ENCODE assay signal across 14 cellular contexts in the genomic region with DNA sequence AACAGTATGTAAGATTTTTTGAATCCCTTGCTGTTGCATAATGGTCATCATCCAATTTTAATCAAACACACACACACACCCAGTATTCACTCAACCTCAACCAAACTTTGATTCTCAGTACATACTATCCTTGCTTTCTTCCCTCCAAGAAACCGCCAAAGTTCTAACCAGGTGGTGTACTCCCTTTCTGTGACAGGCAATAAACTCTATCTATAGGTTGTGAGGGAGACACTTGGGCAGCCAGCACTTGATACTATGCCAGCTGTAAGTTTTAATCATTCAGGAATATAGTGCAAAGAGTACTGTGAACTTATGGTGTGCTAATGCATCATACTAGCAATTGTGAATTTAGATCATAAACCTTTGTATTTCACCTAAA.
DNase-seq lines count a peak whose midpoint lies in the region; ATAC-seq and TF ChIP-seq lines count a peak whose summit lies in the region.
"Had no signal": no experiment of that assay in that cellular context is flagged by ENCODE, and none has a peak within 500 bp of the region (broad histone marks: within the 10 kb centered on the region; RNA-seq: fewer than 3 reads in every experiment).

No MANE protein-coding gene starts in this region.

- H3F3A ChIP-seq in SU-DHL-6 (ENCODE audit: insufficient read depth) (peaks cover 10% of the 10 kb centered on the region), GM23248 (ENCODE audit: insufficient read depth) (peaks cover under 1% of the 10 kb centered on the region; the same call in 1 of the 2 replicates)

- peak overlapping the region; percentile 47 to 94 (median 76) for H3K4me2 ChIP-seq in BLaER1 treated with 17β-estradiol and CSF1 and Interleukin-3, amounts not matched to agents 10 nM and 100 nM
- peak overlapping the region; percentile 29 for H3K4me2 ChIP-seq in SU-DHL-6 (ENCODE audit: low read depth, low read length, poor library complexity, severe bottlenecking)
- H3K4me2 ChIP-seq in GM23248 (ENCODE audit: unreplicated experiment), result no peak overlapping the region

- H3K79me2 ChIP-seq in SU-DHL-6 (ENCODE audit: insufficient read depth, low read length) (no peaks in the 10 kb centered on the region), GM23248 (ENCODE audit: insufficient read depth) (peaks cover 100% of the 10 kb centered on the region)

- H3K27ac ChIP-seq in BLaER1 treated with 17β-estradiol and CSF1 and Interleukin-3, amounts not matched to agents 10 nM and 100 nM, result peak overlapping the region; percentile 67 to 93 (median 86); a peak in 21 of 22 replicates
- no peak overlapping the region for H3K27ac ChIP-seq in SU-DHL-6 (ENCODE audit: low read depth, low read length)
- H3K27ac ChIP-seq in GM23248, result no peak overlapping the region
- H3K27ac ChIP-seq: epithelial cell of prostate had no signal

- DNase-seq in iPS-NIHi7 (ENCODE audit: extremely low spot score), result no peak
- DNase-seq in 8988T, result no peak
- DNase-seq in GM23248, result no peak
- DNase-seq in SKM-1 (lab: John Stamatoyannopoulos, UW; ENCODE audit: unreplicated experiment), result no peak
- DNase-seq: activated CD8-positive, alpha-beta memory T cell treated with anti-CD3 and anti-CD28 coated beads for 24 hours; activated naive CD4-positive, alpha-beta T cell treated with Interleukin-2 at 50 U/mL for 16 hours; mammary epithelial cell; NCI-H446 treated with DMSO at 0.1 percent for 48 hours had no signal

- H3K27me3 ChIP-seq in BLaER1 treated with 17β-estradiol and CSF1 and Interleukin-3, amounts not matched to agents 10 nM and 100 nM, result no peaks in the 10 kb centered on the region
- no peaks in the 10 kb centered on the region for H3K27me3 ChIP-seq in SU-DHL-6 (ENCODE audit: low read length)
- no peaks in the 10 kb centered on the region for H3K27me3 ChIP-seq in GM23248 (replicated peaks; ENCODE audit: insufficient read depth)

- H3K36me3 ChIP-seq in BLaER1 treated with 17β-estradiol and CSF1 and Interleukin-3, amounts not matched to agents 10 nM and 100 nM, result peaks cover 13 to 19% (median 13%) of the 10 kb centered on the region in 11 experiments
- H3K36me3 ChIP-seq in SU-DHL-6 (ENCODE audit: low read length) (no peaks in the 10 kb centered on the region), GM23248 (ENCODE audit: low read depth) (no peaks in the 10 kb centered on the region)

- no peaks in the 10 kb centered on the region for H3K9me2 ChIP-seq in SU-DHL-6 (replicated peaks; ENCODE audit: insufficient read depth, low read length)
- H3K9me2 ChIP-seq in GM23248 (ENCODE audit: insufficient read depth), result no peaks in the 10 kb centered on the region

- H3K9ac ChIP-seq in BLaER1 treated with 17β-estradiol and CSF1 and Interleukin-3, amounts not matched to agents 10 nM and 100 nM, result peak overlapping the region; percentile 49 to 78 (median 64); a peak in 21 of 22 replicates
- no peak overlapping the region for H3K9ac ChIP-seq in SU-DHL-6 (ENCODE audit: low read length)
- H3K9ac ChIP-seq in GM23248, result no peak overlapping the region

- peak; percentile 3 for ATAC-seq in GM19438 (IDR thresholded peaks at IDR 0.05; ENCODE audit: low read depth, unreplicated experiment)
- ATAC-seq in HG02981 (IDR thresholded peaks at IDR 0.05; ENCODE audit: unreplicated experiment), result peak; percentile 15
- ATAC-seq: Panc1 had no signal

- in situ Hi-C loops in GM23248 (cut with MboI), result loop anchor here (25.0 kb wide), 1 partner anchor 366 kb away; no protein-coding TSS in a partner anchor

- peaks cover 13 to 32% (median 24%) of the 10 kb centered on the region in 11 experiments for H3K9me3 ChIP-seq in BLaER1 treated with 17β-estradiol and CSF1 and Interleukin-3, amounts not matched to agents 10 nM and 100 nM (replicated peaks in 1 of 11)
- H3K9me3 ChIP-seq in SU-DHL-6 (ENCODE audit: insufficient read depth, low read length) (no peaks in the 10 kb centered on the region), GM23248 (ENCODE audit: low read depth) (no peaks in the 10 kb centered on the region)

- no peak for TF ChIP-seq CTCF in SU-DHL-6 (IDR thresholded peaks at IDR 0.05; ENCODE audit: insufficient read depth, low read length, poor library complexity, severe bottlenecking)

- H3K4me3 ChIP-seq in BLaER1 treated with 17β-estradiol and CSF1 and Interleukin-3, amounts not matched to agents 10 nM and 100 nM, result peak overlapping the region in 4 of 10 experiments; percentile 2 to 25 (median 14); a peak in 3 of 20 replicates
- H3K4me3 ChIP-seq in SU-DHL-6 (ENCODE audit: insufficient read depth, low read length, poor library complexity, severe bottlenecking) (no peak overlapping the region), GM23248 (no peak overlapping the region)

- WGBS in GM23248 (ENCODE audit: low coverage in 1 of 2, low lambda C conversion rate in 2 of 2, missing lambda C conversion rate in 2 of 2), 2 experiments, result 97% methylated on average over 1 of the region's 1 CpG

- peaks cover 31 to 89% (median 61%) of the 10 kb centered on the region in 10 experiments for H3K4me1 ChIP-seq in BLaER1 treated with 17β-estradiol and CSF1 and Interleukin-3, amounts not matched to agents 10 nM and 100 nM
- peaks cover 7% of the 10 kb centered on the region; the same call in 1 of the 2 replicates for H3K4me1 ChIP-seq in GM23248 (ENCODE audit: insufficient read depth)

- H2AFZ ChIP-seq in SU-DHL-6 (ENCODE audit: low read depth, low read length, severe bottlenecking) (no peak overlapping the region), GM23248 (no peak overlapping the region)

- H4K20me1 ChIP-seq in BLaER1 treated with 17β-estradiol and CSF1 and Interleukin-3, amounts not matched to agents 10 nM and 100 nM, result no peaks in the 10 kb centered on the region
- H4K20me1 ChIP-seq in SU-DHL-6 (ENCODE audit: low read depth, low read length) (no peaks in the 10 kb centered on the region), GM23248 (ENCODE audit: insufficient read depth) (no peaks in the 10 kb centered on the region)

Comparison
In these comparisons a context has a peak if more than half of its experiments do, and no peak if none do; other contexts are left out.
1. H3K27ac ChIP-seq: peak in BLaER1 treated with 17β-estradiol and CSF1 and Interleukin-3, amounts not matched to agents 10 nM and 100 nM (11 of 11); none in SU-DHL-6 (single experiment) and GM23248 (single experiment).
2. H3K9ac ChIP-seq: peak in BLaER1 treated with 17β-estradiol and CSF1 and Interleukin-3, amounts not matched to agents 10 nM and 100 nM (11 of 11); none in SU-DHL-6 (single experiment) and GM23248 (single experiment).